20 cellular contexts compared by ENCODE assay signal in the genomic region with DNA sequence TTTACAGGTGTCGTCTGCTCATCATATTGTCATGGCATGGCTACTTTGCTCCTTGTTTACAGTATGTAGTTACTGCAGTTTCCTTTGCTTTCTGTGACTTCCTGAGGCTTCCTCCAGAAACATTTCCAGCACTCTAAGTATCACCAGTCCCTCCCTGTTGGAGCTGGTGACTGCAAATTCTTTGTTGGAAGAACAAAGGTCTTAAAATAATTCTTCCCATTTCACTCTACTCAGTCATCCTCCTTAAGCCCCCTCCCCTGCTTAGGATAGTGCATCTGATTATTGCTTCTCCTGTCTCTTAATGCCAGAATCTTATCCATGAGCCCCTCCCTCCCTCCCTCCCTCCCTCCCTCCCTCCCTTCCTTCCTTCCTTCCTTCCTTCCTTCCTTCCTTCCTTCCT.
DNase-seq lines count a peak whose midpoint lies in the region; ATAC-seq and TF ChIP-seq lines count a peak whose summit lies in the region.
"Had no signal": no experiment of that assay in that cellular context is flagged by ENCODE, and none has a peak within 500 bp of the region (broad histone marks: within the 10 kb centered on the region; RNA-seq: fewer than 3 reads in every experiment).

No MANE protein-coding gene starts in this region.

- no peak overlapping the region for H3K4me2 ChIP-seq in neuronal stem cell (ENCODE audit: insufficient read depth, low read length, poor library complexity, severe bottlenecking)
- H3K4me2 ChIP-seq: BLaER1 treated with 17β-estradiol and CSF1 and Interleukin-3, amounts not matched to agents 10 nM and 100 nM had no signal

- H3K9me3 Mint-ChIP-seq in neural crest cell (no peaks in the 10 kb centered on the region), natural killer cell (no peaks in the 10 kb centered on the region)
- H3K9me3 Mint-ChIP-seq: CD4-positive, alpha-beta T cell; CD8-positive, alpha-beta T cell had no signal

- H3K27ac ChIP-seq in SK-N-MC: peak overlapping the region; percentile 100
- H3K27ac ChIP-seq in neuronal stem cell (replicated peaks; ENCODE audit: low read length): no peak overlapping the region
- H3K27ac ChIP-seq in stomach: no peak overlapping the region
- H3K27ac ChIP-seq: BLaER1 treated with 17β-estradiol and CSF1 and Interleukin-3, amounts not matched to agents 10 nM and 100 nM; C4-2B had no signal

- H3K23ac ChIP-seq in neuronal stem cell (ENCODE audit: low read depth, low read length, poor library complexity): no peak overlapping the region

- H3K9ac ChIP-seq in SK-N-MC (ENCODE audit: insufficient read length): peak overlapping the region; percentile 74
- H3K9ac ChIP-seq in neuronal stem cell (ENCODE audit: low read depth, low read length, poor library complexity): no peak overlapping the region
- H3K9ac ChIP-seq: BLaER1 treated with 17β-estradiol and CSF1 and Interleukin-3, amounts not matched to agents 10 nM and 100 nM had no signal

- H2BK12ac ChIP-seq in neuronal stem cell (ENCODE audit: low read length): no peak overlapping the region

- H3K14ac ChIP-seq in neuronal stem cell (ENCODE audit: low read length): no peak overlapping the region

- peaks cover 17% of the 10 kb centered on the region for H3K4me1 Mint-ChIP-seq in neural crest cell
- no peaks in the 10 kb centered on the region for H3K4me1 Mint-ChIP-seq in natural killer cell

- no peak overlapping the region for H2BK15ac ChIP-seq in neuronal stem cell (ENCODE audit: low read length)

- H3K4me3 ChIP-seq in SK-N-MC (peak overlapping the region; percentile 21), neuronal stem cell (ENCODE audit: low read length in 2 of 2) (no peak overlapping the region), stomach (no peak overlapping the region)
- H3K4me3 ChIP-seq: BLaER1 treated with 17β-estradiol and CSF1 and Interleukin-3, amounts not matched to agents 10 nM and 100 nM; GM12878 had no signal

- no peak overlapping the region for H2BK120ac ChIP-seq in neuronal stem cell (ENCODE audit: low read depth, low read length)

- no peak overlapping the region for H2BK5ac ChIP-seq in neuronal stem cell (ENCODE audit: low read length)

- H3K9me3 ChIP-seq in SK-N-MC (ENCODE audit: low read depth, low read length) (no peaks in the 10 kb centered on the region), neuronal stem cell (replicated peaks in 1 of 2; ENCODE audit: control insufficient read depth in 2 of 2, insufficient read depth in 1 of 2, low read depth in 1 of 2, low read length in 2 of 2) (no peaks in the 10 kb centered on the region), stomach (no peaks in the 10 kb centered on the region)
- H3K9me3 ChIP-seq: BLaER1 treated with 17β-estradiol and CSF1 and Interleukin-3, amounts not matched to agents 10 nM and 100 nM; Caco-2 had no signal

- no peak for TF ChIP-seq EP300 in stomach (IDR thresholded peaks at IDR 0.05)

- DNase-seq in NCI-H82 (lab: John Stamatoyannopoulos, UW) (peak; percentile 9), NCI-H82 treated with DMSO at 0.1 percent for 48 hours (lab: John Stamatoyannopoulos, UW; ENCODE audit: unreplicated experiment) (no peak), SK-N-MC (ENCODE audit: low read depth, low spot score) (peak; percentile 98), neural crest cell (ENCODE audit: low read depth, low spot score) (no peak), neuronal stem cell (ENCODE audit: low spot score) (no peak), stomach (no peak), natural killer cell (no peak), NCI-H146 treated with DMSO at 0.1 percent for 48 hours (lab: John Stamatoyannopoulos, UW; ENCODE audit: unreplicated experiment) (no peak)
- DNase-seq: 8988T; AML-193; Caco-2; Calu3; CD4-positive, alpha-beta T cell; CD8-positive, alpha-beta T cell; DMS79 treated with DMSO at 0.1 percent for 48 hours; GF-D8 had no signal

- no peak overlapping the region for H3K4ac ChIP-seq in neuronal stem cell (ENCODE audit: low read length)

- H3K27ac Mint-ChIP-seq in neural crest cell (ENCODE audit: unreplicated experiment): peak overlapping the region; percentile 62
- no peak overlapping the region for H3K27ac Mint-ChIP-seq in natural killer cell
- H3K27ac Mint-ChIP-seq: B cell; CD4-positive, alpha-beta T cell; CD8-positive, alpha-beta T cell had no signal

- no peak for TF ChIP-seq POLR2A in stomach (IDR thresholded peaks at IDR 0.05)

- peaks cover 0 to 2% of the 10 kb centered on the region in 2 donors for H3K4me1 ChIP-seq in neuronal stem cell (ENCODE audit: control insufficient read depth in 2 of 2, insufficient read depth in 1 of 2, low read depth in 1 of 2, low read length in 2 of 2)
- H3K4me1 ChIP-seq in stomach: no peaks in the 10 kb centered on the region
- H3K4me1 ChIP-seq: BLaER1 treated with 17β-estradiol and CSF1 and Interleukin-3, amounts not matched to agents 10 nM and 100 nM; Caco-2 had no signal

- no peaks in the 10 kb centered on the region for H3K36me3 Mint-ChIP-seq in neural crest cell (ENCODE audit: low read depth)
- H3K36me3 Mint-ChIP-seq in natural killer cell: no peaks in the 10 kb centered on the region
- H3K36me3 Mint-ChIP-seq: CD8-positive, alpha-beta T cell had no signal

- H3K4me3 Mint-ChIP-seq in neural crest cell: no peak overlapping the region
- no peak overlapping the region for H3K4me3 Mint-ChIP-seq in natural killer cell
- H3K4me3 Mint-ChIP-seq: B cell; CD4-positive, alpha-beta T cell; CD8-positive, alpha-beta T cell had no signal

- no peaks in the 10 kb centered on the region for H3K79me1 ChIP-seq in neuronal stem cell (ENCODE audit: low read depth, low read length)

- H4K91ac ChIP-seq in neuronal stem cell (ENCODE audit: low read depth, low read length, poor library complexity): no peak overlapping the region

- ATAC-seq in natural killer cell: no peak
- ATAC-seq: CD8-positive, alpha-beta T cell; GM12878 had no signal

- TF ChIP-seq CTCF in neural crest cell (conservative IDR thresholded peaks at IDR 0.05) (no peak), stomach (IDR thresholded peaks at IDR 0.05) (no peak), natural killer cell (IDR thresholded peaks at IDR 0.05) (no peak)

- no peak overlapping the region for H4K8ac ChIP-seq in neuronal stem cell (ENCODE audit: low read depth, low read length)

- no peak overlapping the region for H3K18ac ChIP-seq in neuronal stem cell (ENCODE audit: low read length)

- H3K27me3 ChIP-seq in neuronal stem cell (ENCODE audit: control insufficient read depth in 3 of 3, insufficient read depth in 3 of 3, low read depth in 1 of 3, low read length in 3 of 3) (no peaks in the 10 kb centered on the region), stomach (no peaks in the 10 kb centered on the region)
- H3K27me3 ChIP-seq: BLaER1 treated with 17β-estradiol and CSF1 and Interleukin-3, amounts not matched to agents 10 nM and 100 nM had no signal

- H3K36me3 ChIP-seq in SK-N-MC (ENCODE audit: insufficient read depth, low read length) (no peaks in the 10 kb centered on the region), neuronal stem cell (replicated peaks in 1 of 2; ENCODE audit: control insufficient read depth in 2 of 2, insufficient read depth in 2 of 2, low read length in 2 of 2) (no peaks in the 10 kb centered on the region), stomach (no peaks in the 10 kb centered on the region)
- H3K36me3 ChIP-seq: BLaER1 treated with 17β-estradiol and CSF1 and Interleukin-3, amounts not matched to agents 10 nM and 100 nM had no signal

- WGBS in neuronal stem cell (ENCODE audit: extremely low coverage in 2 of 2, insufficient read length in 2 of 2, insufficient replicate concordance in 1 of 2), 2 donors: no CpG with 5 or more reads among the region's 1 CpG
- WGBS in stomach, 5 donors: 35 to 91% (median 87%) methylated on average over 1 of the region's 1 CpG

- no peak overlapping the region for H2AK5ac ChIP-seq in neuronal stem cell (ENCODE audit: low read depth, low read length)

- H3K27me3 Mint-ChIP-seq in neural crest cell (ENCODE audit: low read depth): no peaks in the 10 kb centered on the region
- no peaks in the 10 kb centered on the region for H3K27me3 Mint-ChIP-seq in natural killer cell (ENCODE audit: low read depth in 2 of 2)
- H3K27me3 Mint-ChIP-seq: B cell; CD4-positive, alpha-beta T cell had no signal

- intact Hi-C loops in stomach (cut with DNase I; ENCODE audit: low total_unique reads): no loop called here
- intact Hi-C loops in natural killer cell (cut with micrococcal nuclease): no loop called here

- peak overlapping the region; percentile 14 for H2AFZ ChIP-seq in neuronal stem cell (ENCODE audit: low read length)

Comparison
In these comparisons a context has a peak if more than half of its experiments do, and no peak if none do; other contexts are left out.
1. DNase-seq: peak in NCI-H82 (single experiment) and SK-N-MC (single experiment); none in NCI-H82 treated with DMSO at 0.1 percent for 48 hours (single experiment), neural crest cell (single experiment), neuronal stem cell (single experiment), stomach (single experiment), natural killer cell (single experiment) and NCI-H146 treated with DMSO at 0.1 percent for 48 hours (single experiment).